In the genomic region with DNA sequence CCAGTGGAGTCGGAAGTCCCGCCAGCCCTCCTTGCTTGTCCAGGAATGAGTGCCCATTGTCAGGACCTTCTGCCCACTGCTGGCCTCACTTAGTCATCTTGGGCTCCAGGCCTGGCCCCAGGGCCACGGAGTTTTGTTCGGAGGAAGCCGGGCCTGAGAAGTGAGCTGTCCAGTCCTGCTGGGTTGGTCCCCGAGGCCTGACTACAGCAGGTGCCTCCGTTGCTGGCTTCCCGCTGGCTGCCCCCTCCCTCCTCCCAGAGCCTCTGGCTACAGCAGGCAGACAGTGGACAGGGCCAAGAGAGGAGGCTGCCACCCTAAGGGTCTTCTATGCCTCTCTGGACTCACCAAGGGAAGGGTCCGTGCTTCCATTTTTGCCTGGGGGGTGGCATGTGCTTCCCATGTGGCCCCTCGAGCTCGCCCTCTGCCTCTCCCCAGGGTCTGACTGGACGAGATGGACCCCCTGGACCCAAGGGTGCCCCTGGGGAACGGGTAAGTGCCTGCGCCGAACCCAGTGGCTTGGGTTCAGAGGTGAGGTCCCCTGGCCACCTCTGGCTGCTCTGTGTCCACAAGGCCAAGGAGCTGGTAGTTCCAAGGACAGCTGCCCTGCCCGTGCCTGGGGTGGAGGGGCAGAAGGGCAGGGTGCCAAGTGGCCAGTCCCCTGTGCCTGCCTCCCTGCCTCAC, we compare ENCODE assay signal across 13 cellular contexts. TPM values are rescaled to one million over a fixed set of nuclear protein-coding genes. Genes with fewer than 3 reads are reported as not detected.
A peak's percentile ranks its signal among the peaks of the same experiment; 100 is the strongest.
DNase-seq lines count a peak whose midpoint lies in the region; ATAC-seq and TF ChIP-seq lines count a peak whose summit lies in the region.
"Had no signal": no experiment of that assay in that cellular context is flagged by ENCODE, and none has a peak within 500 bp of the region (broad histone marks: within the 10 kb centered on the region; RNA-seq: fewer than 3 reads in every experiment).

No MANE protein-coding gene starts in this region.

- intact Hi-C loops in left cardiac atrium (cut with DNase I), result no loop called here
- intact Hi-C loops in thyroid gland (cut with DNase I), result no loop called here
- intact Hi-C loops in gastrocnemius medialis (cut with DNase I; ENCODE audit: low total_unique reads), result no loop called here

- H3K4me3 ChIP-seq in thyroid gland (replicated peaks in 1 of 3) (no peak overlapping the region), gastrocnemius medialis (no peak overlapping the region)

- in situ Hi-C loops in gastrocnemius medialis (cut with MboI; ENCODE audit: low sequenced_read_pairs in 4 of 4), result no loop called here

- H3K4me3 Mint-ChIP-seq in natural killer cell treated with Interleukin-12 subunit alpha and Interleukin-12 subunit beta and Interleukin-15 and Interleukin-18, amount 100 ng/mL, for 72 hours, result no peak overlapping the region

- H3K4me1 ChIP-seq in thyroid gland, result peaks cover 34 to 78% of the 10 kb centered on the region in 2 donors
- H3K4me1 ChIP-seq in gastrocnemius medialis, result peaks cover 14 to 24% of the 10 kb centered on the region in 2 donors

- H3K9me3 ChIP-seq in thyroid gland (no peaks in the 10 kb centered on the region), gastrocnemius medialis (no peaks in the 10 kb centered on the region)

- peaks cover 0 to 2% of the 10 kb centered on the region in 2 donors for H3K27me3 Mint-ChIP-seq in natural killer cell treated with Interleukin-12 subunit alpha and Interleukin-12 subunit beta and Interleukin-15 and Interleukin-18, amount 100 ng/mL, for 72 hours

- H3K4me1 Mint-ChIP-seq in natural killer cell treated with Interleukin-12 subunit alpha and Interleukin-12 subunit beta and Interleukin-15 and Interleukin-18, amount 100 ng/mL, for 72 hours (ENCODE audit: low read depth in 2 of 2), result peaks cover 0 to 4% of the 10 kb centered on the region in 2 donors

- 40 to 41% methylated on average over 1 to 9 of the region's 16 CpGs for WGBS in thyroid gland, 2 donors

- peak overlapping the region in 2 of 3 donors; percentile 44 to 54 for H3K27ac ChIP-seq in thyroid gland
- peak overlapping the region in 1 of 4 donors; percentile 35 for H3K27ac ChIP-seq in gastrocnemius medialis
- H3K27ac ChIP-seq: 22Rv1 had no signal

- TF ChIP-seq CTCF in thyroid gland (IDR thresholded peaks at IDR 0.05) (no peak), gastrocnemius medialis (IDR thresholded peaks at IDR 0.05 in 4 of 5, conservative IDR thresholded peaks at IDR 0.05 in 1 of 5) (no peak)

- H3K9me3 Mint-ChIP-seq in natural killer cell treated with Interleukin-12 subunit alpha and Interleukin-12 subunit beta and Interleukin-15 and Interleukin-18, amount 100 ng/mL, for 72 hours, result no peaks in the 10 kb centered on the region

- no peaks in the 10 kb centered on the region for H3K36me3 Mint-ChIP-seq in natural killer cell treated with Interleukin-12 subunit alpha and Interleukin-12 subunit beta and Interleukin-15 and Interleukin-18, amount 100 ng/mL, for 72 hours

- no peaks in the 10 kb centered on the region for H3K27me3 ChIP-seq in thyroid gland
- H3K27me3 ChIP-seq in gastrocnemius medialis, result peaks cover 44 to 54% (median 53%) of the 10 kb centered on the region in 3 donors

- H3K27ac Mint-ChIP-seq in natural killer cell treated with Interleukin-12 subunit alpha and Interleukin-12 subunit beta and Interleukin-15 and Interleukin-18, amount 100 ng/mL, for 72 hours, result no peak overlapping the region

- ATAC-seq in left cardiac atrium (peak; percentile 7 to 8), gastrocnemius medialis (no peak), GM19452 (IDR thresholded peaks at IDR 0.05; ENCODE audit: unreplicated experiment) (no peak)
- ATAC-seq in natural killer cell treated with Interleukin-12 subunit alpha and Interleukin-12 subunit beta and Interleukin-15 and Interleukin-18, amount 100 ng/mL, for 72 hours, result no peak

- H3K36me3 ChIP-seq in thyroid gland (no peaks in the 10 kb centered on the region), gastrocnemius medialis (no peaks in the 10 kb centered on the region)

- TF ChIP-seq POLR2A in thyroid gland (IDR thresholded peaks at IDR 0.05), result no peak
- TF ChIP-seq POLR2A in gastrocnemius medialis (IDR thresholded peaks at IDR 0.05), result no peak

- DNase-seq in NCI-H1092 treated with DMSO at 0.1 percent for 48 hours (lab: John Stamatoyannopoulos, UW) (peak; percentile 46), NCI-H1092 (lab: John Stamatoyannopoulos, UW) (no peak), T1000 (lab: John Stamatoyannopoulos, UW) (peak; percentile 22), left cardiac atrium (no peak), thyroid gland (no peak), gastrocnemius medialis (no peak)
- no peak for DNase-seq in natural killer cell treated with Interleukin-12 subunit alpha and Interleukin-12 subunit beta and Interleukin-15 and Interleukin-18, amount 100 ng/mL, for 72 hours (ENCODE audit: low spot score)
- DNase-seq: activated CD4-positive, alpha-beta T cell treated with anti-CD3 and anti-CD28 coated beads for 48 hours; activated gamma-delta T cell; NCI-H526; stimulated activated CD4-positive, alpha-beta T cell treated with anti-CD3 and anti-CD28 coated beads, Interleukin-4, amount 100 ng/mL, for 24 hours had no signal

RNA-seq across cellular contexts. Expression of a gene that starts 2.8 kb away (rescaled TPM):
- 1 to 10 TPM; 4.0 to 4.7 TPM for total RNA-seq in left cardiac atrium
- 100 to 1,000 TPM in 1 of 4 donors, 10 to 100 TPM in 2, 1 to 10 TPM in 1; 5.3 to 113 (median 62.8) TPM for total RNA-seq in thyroid gland
- not detected for total RNA-seq in natural killer cell treated with Interleukin-12 subunit alpha and Interleukin-12 subunit beta and Interleukin-15 and Interleukin-18, amount 100 ng/mL, for 72 hours
- 1 to 10 TPM in 2 of 4 donors, under 1 TPM in 2; 0.41 to 4.1 (median 1.6) TPM for total RNA-seq in gastrocnemius medialis

RNA-seq across cellular contexts. Expression of a gene that starts 15.0 kb away (rescaled TPM):
- 10 to 100 TPM; 23.3 to 23.6 TPM for total RNA-seq in left cardiac atrium
- 10 to 100 TPM; 50.0 to 67.6 (median 63.7) TPM for total RNA-seq in thyroid gland
- 10 to 100 TPM; 75.9 to 88.7 TPM for total RNA-seq in natural killer cell treated with Interleukin-12 subunit alpha and Interleukin-12 subunit beta and Interleukin-15 and Interleukin-18, amount 100 ng/mL, for 72 hours
- 10 to 100 TPM; 21.9 to 52.1 (median 40.5) TPM for total RNA-seq in gastrocnemius medialis

RNA-seq across cellular contexts. Expression of a gene that starts 23.4 kb away (rescaled TPM):
- total RNA-seq in left cardiac atrium (1 to 10 TPM; 8.9 TPM), thyroid gland (10 to 100 TPM in 3 of 4 donors, 1 to 10 TPM in 1; 9.9 to 14.6 (median 12.4) TPM), gastrocnemius medialis (1 to 10 TPM; 7.8 to 9.8 (median 8.2) TPM)
- total RNA-seq in natural killer cell treated with Interleukin-12 subunit alpha and Interleukin-12 subunit beta and Interleukin-15 and Interleukin-18, amount 100 ng/mL, for 72 hours, result 10 to 100 TPM; 14.4 to 19.3 TPM

RNA-seq across cellular contexts. Expression of a gene that starts 42.0 kb away (rescaled TPM):
- 1 to 10 TPM; 6.4 to 8.4 TPM for total RNA-seq in left cardiac atrium
- total RNA-seq in thyroid gland, result 10 to 100 TPM; 15.3 to 26.6 (median 20.6) TPM
- 1 to 10 TPM; 4.1 to 5.9 TPM for total RNA-seq in natural killer cell treated with Interleukin-12 subunit alpha and Interleukin-12 subunit beta and Interleukin-15 and Interleukin-18, amount 100 ng/mL, for 72 hours
- 1 to 10 TPM; 5.3 to 7.3 (median 6.3) TPM for total RNA-seq in gastrocnemius medialis

Comparison
In these comparisons a context has a peak if more than half of its experiments do, and no peak if none do; other contexts are left out.
1. DNase-seq: peak in NCI-H1092 treated with DMSO at 0.1 percent for 48 hours (single experiment) and T1000 (single experiment); none in NCI-H1092 (single experiment), left cardiac atrium (single experiment), thyroid gland (0 of 2), natural killer cell treated with Interleukin-12 subunit alpha and Interleukin-12 subunit beta and Interleukin-15 and Interleukin-18, amount 100 ng/mL, for 72 hours (single experiment) and gastrocnemius medialis (0 of 2).
2. ATAC-seq: peak in left cardiac atrium (2 of 2); none in natural killer cell treated with Interleukin-12 subunit alpha and Interleukin-12 subunit beta and Interleukin-15 and Interleukin-18, amount 100 ng/mL, for 72 hours (0 of 2), gastrocnemius medialis (0 of 2) and GM19452 (single experiment).